Comparison of ENCODE assay signal across 8 cellular contexts in genomic region chr1:120850531-120851421, GRCh38. TPM values are rescaled to one million over a fixed set of nuclear protein-coding genes. Genes with fewer than 3 reads are reported as not detected.
DNase-seq lines count a peak whose midpoint lies in the region; ATAC-seq, FAIRE-seq and TF ChIP-seq lines count a peak whose summit lies in the region.
"Not testable (repeated sequence)": the region's sequence is repeated elsewhere in the genome, so short reads cannot be mapped to it uniquely, and the experiment has no call there.

No MANE protein-coding gene starts in this region.

- not testable (repeated sequence) for H3K27ac ChIP-seq in A549
- H3K27ac ChIP-seq in VCaP (peak overlapping the region; percentile 94), iPS-20b (ENCODE audit: low read length) (peak overlapping the region; percentile 49)

- CTCF ChIA-PET in A549 (lab: Yijun Ruan, JAX), result not testable (repeated sequence)

- H3K27me3 ChIP-seq in iPS-20b (ENCODE audit: insufficient read depth, low read length), result not testable (repeated sequence)

- not testable (repeated sequence) for H3K4me3 ChIP-seq in A549
- peak overlapping the region; percentile 47; the same call in 1 of the 2 replicates for H3K4me3 ChIP-seq in iPS-20b (ENCODE audit: low read length)
- peak overlapping the region; percentile 29 for H3K4me3 ChIP-seq in skeletal muscle cell (ENCODE audit: low read depth, low read length)

- not testable (repeated sequence) for H3K27me3 Mint-ChIP-seq in brain

- ATAC-seq in A549, result peak; percentile 79 to 99
- peak; percentile 79 for ATAC-seq in GM18519 (IDR thresholded peaks at IDR 0.05; ENCODE audit: low FRiP score, unreplicated experiment)
- peak; percentile 85 for ATAC-seq in HG03280 (IDR thresholded peaks at IDR 0.05; ENCODE audit: unreplicated experiment)

- not testable (repeated sequence) for H3K36me3 ChIP-seq in iPS-20b (ENCODE audit: insufficient read depth, low read depth, low read length)

- peak overlapping the region; percentile 51; the same call in 1 of the 2 replicates for H3K9ac ChIP-seq in iPS-20b (ENCODE audit: low read depth, low read length)

- FAIRE-seq in A549 (lab: Jason Lieb, UNC), result not testable (repeated sequence)

- TF ChIP-seq CTCF in A549 (IDR thresholded peaks at IDR 0.05); VCaP (conservative IDR thresholded peaks at IDR 0.05); brain (conservative IDR thresholded peaks at IDR 0.05): not testable (repeated sequence)

- TF ChIP-seq RAD21 in A549 (conservative IDR thresholded peaks at IDR 0.05 in 1 of 2, IDR thresholded peaks at IDR 0.05 in 1 of 2), result not testable (repeated sequence)

- H3K27ac Mint-ChIP-seq in brain, result peak overlapping the region; percentile 88 to 99 (median 95)

- not testable (repeated sequence) for H3K4me1 ChIP-seq in A549; iPS-20b (ENCODE audit: insufficient read depth, low read length)

- not testable (repeated sequence) for DNase-seq in A549 (ENCODE audit: low read depth in 1 of 2, low spot score in 1 of 2); skeletal muscle cell (ENCODE audit: low read depth)
- DNase-seq in NCI-H2227 treated with DMSO at 0.1 percent for 48 hours (lab: John Stamatoyannopoulos, UW), result peak; percentile 81

- not testable (repeated sequence) for TF ChIP-seq EP300 in A549 (IDR thresholded peaks at IDR 0.05)

- not testable (repeated sequence) for H3K9me3 Mint-ChIP-seq in brain

- no CpG with 5 or more reads among the region's 50 CpGs for WGBS in A549 (ENCODE audit: missing lambda C conversion rate)

- H3K36me3 Mint-ChIP-seq in brain, result not testable (repeated sequence)

- H3K4me1 Mint-ChIP-seq in brain, result not testable (repeated sequence)

- not testable (repeated sequence) for TF ChIP-seq POLR2A in A549 (IDR thresholded peaks at IDR 0.05; ENCODE audit: low read length)

- H3K9me3 ChIP-seq in A549; iPS-20b (ENCODE audit: insufficient read depth, low read depth, low read length): not testable (repeated sequence)

- peak overlapping the region; percentile 83 to 88 (median 86) for H3K4me3 Mint-ChIP-seq in brain

- not testable (repeated sequence) for H3K4me2 ChIP-seq in A549

- POLR2A ChIA-PET in A549 (lab: Yijun Ruan, JAX), result not testable (repeated sequence)

RNA-seq across cellular contexts. Expression of gene PPIAL4A, which starts 38.8 kb away (rescaled TPM):
- polyA plus RNA-seq in A549 (2011; rRNA removed), result 0.19 TPM in 1 of 2 replicates, not detected in the other
- not detected in 2 replicates for polyA plus RNA-seq in A549 (2012; cell fraction: cytosol; rRNA removed)
- not detected in 2 replicates for polyA plus RNA-seq in A549 (2012; cell fraction: nucleus; rRNA removed)
- polyA plus RNA-seq in A549 (2017; fragmentation: RNase III; extraction: RNeasy Plus Mini Kit Qiagen cat#74134 plus additional on column Dnase treatment), result not detected in 3 replicates
- polyA minus RNA-seq in A549 (2011; rRNA and poly(A)+ RNA removed), result not detected in 2 replicates
- not detected for polyA plus RNA-seq in brain (ENCODE audit: insufficient read depth, low read depth, low replicate concordance)
